In genomic region chr11:18527512-18527911, GRCh38 we compare ENCODE assay signal across 8 cellular contexts. TPM values are rescaled to one million over a fixed set of nuclear protein-coding genes. Genes with fewer than 3 reads are reported as not detected.
DNase-seq lines count a peak whose midpoint lies in the region; ATAC-seq and TF ChIP-seq lines count a peak whose summit lies in the region.

No MANE protein-coding gene starts in this region.

- peak overlapping the region; percentile 86 for H3K4me3 ChIP-seq in OCI-LY7 (ENCODE audit: low read depth, low read length, poor library complexity, severe bottlenecking)
- H3K4me3 ChIP-seq in mucosa of descending colon: peak overlapping the region; percentile 67

- no peaks in the 10 kb centered on the region for H3K9me3 Mint-ChIP-seq in dendritic cell treated with granulocyte-macrophage colony-stimulating factor and Interleukin-4, amounts not matched to agents 40 ng/mL and 50 ng/mL, for 4 days

- H2AFZ ChIP-seq in OCI-LY7 (ENCODE audit: low read length): peak overlapping the region; percentile 41; the same call in 1 of the 2 replicates

- peaks cover 13% of the 10 kb centered on the region for H3K36me3 ChIP-seq in OCI-LY7 (ENCODE audit: insufficient read depth, low read length)
- no peaks in the 10 kb centered on the region for H3K36me3 ChIP-seq in mucosa of descending colon (ENCODE audit: low read depth)

- H3K4me1 ChIP-seq in OCI-LY7 (ENCODE audit: insufficient read depth, low read length, poor library complexity, severe bottlenecking): peaks cover 70% of the 10 kb centered on the region
- peaks cover 25% of the 10 kb centered on the region for H3K4me1 ChIP-seq in mucosa of descending colon (ENCODE audit: low read depth)

- H3K36me3 Mint-ChIP-seq in dendritic cell treated with granulocyte-macrophage colony-stimulating factor and Interleukin-4, amounts not matched to agents 40 ng/mL and 50 ng/mL, for 4 days (ENCODE audit: low read depth): peaks cover 45% of the 10 kb centered on the region

- H3K4me1 Mint-ChIP-seq in dendritic cell treated with granulocyte-macrophage colony-stimulating factor and Interleukin-4, amounts not matched to agents 40 ng/mL and 50 ng/mL, for 4 days (ENCODE audit: low read depth): peaks cover 14% of the 10 kb centered on the region

- intact Hi-C loops in OCI-LY7 (cut with micrococcal nuclease; ENCODE audit: unreplicated experiment): loop anchor here (2.0 to 10.0 kb wide), 8 partner anchors 107 to 715 kb away; partner anchors contain the start of genes E2F8, GTF2H1, HPS5 and LDHA
- intact Hi-C loops in dendritic cell treated with granulocyte-macrophage colony-stimulating factor and Interleukin-4, amounts not matched to agents 40 ng/mL and 50 ng/mL, for 4 days (cut with micrococcal nuclease): loop anchor here (1.0 to 2.0 kb wide), 3 partner anchors 61 to 133 kb away; partner anchors contain the start of genes LDHA, SPTY2D1 and UEVLD
- intact Hi-C loops in mucosa of descending colon (cut with DNase I, micrococcal nuclease): no loop called here

- ATAC-seq in mucosa of descending colon: peak; percentile 11
- no peak for ATAC-seq in HG03135 (IDR thresholded peaks at IDR 0.05; ENCODE audit: unreplicated experiment)
- no peak for ATAC-seq in GM21529 (IDR thresholded peaks at IDR 0.05; ENCODE audit: unreplicated experiment)

- peak overlapping the region; percentile 99 for H3K4me3 Mint-ChIP-seq in dendritic cell treated with granulocyte-macrophage colony-stimulating factor and Interleukin-4, amounts not matched to agents 40 ng/mL and 50 ng/mL, for 4 days

- CTCF ChIA-PET in OCI-LY7 (lab: Charles Lee; ENCODE audit: unreplicated experiment): no interaction called here

- DNase-seq in NCI-H510A treated with DMSO at 0.1 percent for 48 hours (lab: John Stamatoyannopoulos, UW): peak; percentile 1
- DNase-seq in NCI-H510A (lab: John Stamatoyannopoulos, UW): no peak
- DNase-seq in OCI-LY7 (ENCODE audit: low spot score): peak; percentile 31
- DNase-seq in mucosa of descending colon: no peak
- no peak for DNase-seq in middle frontal gyrus (ENCODE audit: extremely low spot score, low spot score)

- TF ChIP-seq CTCF in OCI-LY7 (conservative IDR thresholded peaks at IDR 0.05; ENCODE audit: low read length) (no peak), mucosa of descending colon (IDR thresholded peaks at IDR 0.05) (no peak)

- H4K20me1 ChIP-seq in OCI-LY7 (ENCODE audit: insufficient read depth, low read length): 0 out of 2 replicates have a peak, but pooled peaks cover under 1% of the 10 kb centered on the region

- no TSS peak for BruUV-seq in OCI-LY7 (replicated peaks; lab: Mats Ljungman, UMichigan)

- peak overlapping the region; percentile 90 for H3K4me2 ChIP-seq in OCI-LY7 (ENCODE audit: low read length)

- peaks cover 75% of the 10 kb centered on the region for H3K79me2 ChIP-seq in OCI-LY7 (ENCODE audit: insufficient read depth, low read depth, low read length)

- POLR2A ChIA-PET in OCI-LY7 (lab: Charles Lee): interaction anchor here (0.6 to 2.0 kb wide), 11 partner anchors 10 to 301 kb away, joined by 3 to 17 read pairs (median 3); partner anchors contain the start of genes GTF2H1, HPS5, LDHA and SPTY2D1

- peak overlapping the region; percentile 99 for H3K27ac Mint-ChIP-seq in dendritic cell treated with granulocyte-macrophage colony-stimulating factor and Interleukin-4, amounts not matched to agents 40 ng/mL and 50 ng/mL, for 4 days

- no peaks in the 10 kb centered on the region for H3K9me3 ChIP-seq in OCI-LY7 (ENCODE audit: low read length)
- H3K9me3 ChIP-seq in mucosa of descending colon: no peaks in the 10 kb centered on the region

- H3K27me3 Mint-ChIP-seq in dendritic cell treated with granulocyte-macrophage colony-stimulating factor and Interleukin-4, amounts not matched to agents 40 ng/mL and 50 ng/mL, for 4 days: no peaks in the 10 kb centered on the region

- no peaks in the 10 kb centered on the region for H3K9me2 ChIP-seq in OCI-LY7 (ENCODE audit: insufficient read depth, low read length)

- H3K27ac ChIP-seq in OCI-LY7 (ENCODE audit: low read depth, low read length, poor library complexity, severe bottlenecking): peak overlapping the region; percentile 87

RNA-seq across cellular contexts. Expression of gene TSG101, which starts 0.8 kb away (rescaled TPM):
- total RNA-seq in OCI-LY7 (2014; rRNA removed; shearing (Covaris generic)): 56.9 and 96.8 TPM in 2 replicates
- total RNA-seq in OCI-LY7 (2022): 54.2 and 72.1 TPM in 2 replicates
- 10 to 100 TPM; 60.6 to 71.1 (median 64.9) TPM for total RNA-seq in mucosa of descending colon

Comparison
In these comparisons a context has a peak if more than half of its experiments do, and no peak if none do; other contexts are left out.
1. DNase-seq: peak in NCI-H510A treated with DMSO at 0.1 percent for 48 hours (single experiment) and OCI-LY7 (single experiment); none in NCI-H510A (single experiment), mucosa of descending colon (0 of 3) and middle frontal gyrus (single experiment).
2. intact Hi-C loops: an anchor here in OCI-LY7 (2.0 to 10.0 kb wide) and dendritic cell treated with granulocyte-macrophage colony-stimulating factor and Interleukin-4, amounts not matched to agents 40 ng/mL and 50 ng/mL, for 4 days (1.0 to 2.0 kb wide); none called in mucosa of descending colon.